In the genomic region with DNA sequence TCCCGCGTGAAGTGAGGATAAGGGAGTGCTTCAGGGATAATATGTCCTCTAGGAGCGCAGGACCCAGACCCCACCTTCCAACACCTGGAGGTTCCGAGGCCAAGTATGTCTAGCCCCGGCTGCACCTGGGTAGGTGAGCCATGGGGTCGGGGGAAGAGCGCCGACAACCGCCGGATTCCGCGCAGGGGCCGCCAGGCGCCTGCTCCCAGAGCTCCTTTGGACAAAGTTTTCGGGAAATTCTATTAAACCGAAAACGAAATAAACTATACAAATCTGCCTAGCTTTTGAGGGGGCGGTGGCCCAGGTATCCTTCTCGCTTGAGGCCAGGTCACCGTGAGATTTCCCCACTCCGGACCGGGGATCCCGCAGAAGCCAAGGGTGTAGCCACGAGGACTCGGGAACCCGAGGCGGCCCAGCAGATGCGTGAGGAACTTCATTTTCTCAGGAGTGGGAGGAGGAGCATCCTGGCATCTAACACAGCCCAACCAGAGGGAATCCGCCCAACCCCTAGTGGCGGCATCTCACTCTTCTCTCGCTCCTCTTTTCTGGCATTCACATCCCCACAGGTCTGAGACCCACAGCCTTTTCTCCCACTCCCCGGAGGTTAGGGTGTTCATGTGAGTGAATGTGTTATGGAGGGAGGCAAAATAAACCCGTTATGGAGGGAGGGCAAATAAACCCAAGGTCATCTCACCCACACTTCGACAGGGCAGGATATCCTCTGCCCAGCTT, we compare ENCODE assay signal across 11 cellular contexts. TPM values are rescaled to one million over a fixed set of nuclear protein-coding genes. Genes with fewer than 3 reads are reported as not detected.
A peak's percentile ranks its signal among the peaks of the same experiment; 100 is the strongest.
DNase-seq lines count a peak whose midpoint lies in the region; ATAC-seq and TF ChIP-seq lines count a peak whose summit lies in the region.
"Had no signal": no experiment of that assay in that cellular context is flagged by ENCODE, and none has a peak within 500 bp of the region (broad histone marks: within the 10 kb centered on the region; RNA-seq: fewer than 3 reads in every experiment).

No MANE protein-coding gene starts in this region.

- peaks cover 90% of the 10 kb centered on the region for H3K27me3 Mint-ChIP-seq in T-helper 1 cell treated with Interleukin-12 subunit alpha and Interleukin-12 subunit beta and Interleukin-4 antibody, amounts not matched to agents 30 μg/mL and 1 μg/mL, for 36 hours (ENCODE audit: low read depth)
- peaks cover 91% of the 10 kb centered on the region for H3K27me3 Mint-ChIP-seq in neural progenitor cell (ENCODE audit: insufficient read depth, low read depth)

- intact Hi-C loops in testis (cut with DNase I; ENCODE audit: low total_unique reads): no loop called here

- CTCF ChIA-PET in HEK293T (lab: Yijun Ruan, JAX): no interaction called here

- H3K4me1 Mint-ChIP-seq in T-helper 1 cell treated with Interleukin-12 subunit alpha and Interleukin-12 subunit beta and Interleukin-4 antibody, amounts not matched to agents 30 μg/mL and 1 μg/mL, for 36 hours (ENCODE audit: low read depth): peaks cover 28% of the 10 kb centered on the region
- peaks cover 40% of the 10 kb centered on the region for H3K4me1 Mint-ChIP-seq in neural progenitor cell

- no peak for TF ChIP-seq POLR2A in testis (IDR thresholded peaks at IDR 0.05)

- no peak for ATAC-seq in GM21619 (IDR thresholded peaks at IDR 0.05; ENCODE audit: unreplicated experiment)
- ATAC-seq: PC-3, upper lobe of right lung had no signal

- H3K4me1 ChIP-seq in neural progenitor cell (peaks cover 34% of the 10 kb centered on the region), testis (peaks cover 11% of the 10 kb centered on the region)

- peaks cover 9% of the 10 kb centered on the region for H3K36me3 Mint-ChIP-seq in T-helper 1 cell treated with Interleukin-12 subunit alpha and Interleukin-12 subunit beta and Interleukin-4 antibody, amounts not matched to agents 30 μg/mL and 1 μg/mL, for 36 hours (ENCODE audit: low read depth)
- no peaks in the 10 kb centered on the region for H3K36me3 Mint-ChIP-seq in neural progenitor cell

- H4K20me1 ChIP-seq in neural progenitor cell (ENCODE audit: low read depth): peaks cover 93% of the 10 kb centered on the region

- WGBS in testis, 2 donors: 6 to 8% methylated on average over 32 to 34 of the region's 34 CpGs

- no peak overlapping the region for H2AFZ ChIP-seq in neural progenitor cell (replicated peaks)

- no peaks in the 10 kb centered on the region for H3K9me3 Mint-ChIP-seq in T-helper 1 cell treated with Interleukin-12 subunit alpha and Interleukin-12 subunit beta and Interleukin-4 antibody, amounts not matched to agents 30 μg/mL and 1 μg/mL, for 36 hours
- peaks cover 2% of the 10 kb centered on the region for H3K9me3 Mint-ChIP-seq in neural progenitor cell

- peak overlapping the region; percentile 20 for H3K27ac Mint-ChIP-seq in T-helper 1 cell treated with Interleukin-12 subunit alpha and Interleukin-12 subunit beta and Interleukin-4 antibody, amounts not matched to agents 30 μg/mL and 1 μg/mL, for 36 hours
- no peak overlapping the region for H3K27ac Mint-ChIP-seq in neural progenitor cell

- no peak overlapping the region for H3K4me3 Mint-ChIP-seq in T-helper 1 cell treated with Interleukin-12 subunit alpha and Interleukin-12 subunit beta and Interleukin-4 antibody, amounts not matched to agents 30 μg/mL and 1 μg/mL, for 36 hours
- peak overlapping the region; percentile 89 for H3K4me3 Mint-ChIP-seq in neural progenitor cell

- no peaks in the 10 kb centered on the region for H3K9me3 ChIP-seq in neural progenitor cell (ENCODE audit: low read depth)
- H3K9me3 ChIP-seq in testis: no peaks in the 10 kb centered on the region
- H3K9me3 ChIP-seq: upper lobe of right lung had no signal

- no peak overlapping the region for H3K4me2 ChIP-seq in neural progenitor cell

- H3K79me2 ChIP-seq in neural progenitor cell (ENCODE audit: low read depth): no peaks in the 10 kb centered on the region

- peak overlapping the region; percentile 63 for H3K4me3 ChIP-seq in coronary artery
- no peak overlapping the region for H3K4me3 ChIP-seq in neural progenitor cell
- H3K4me3 ChIP-seq in testis: peak overlapping the region in 1 of 2 donors; percentile 3
- H3K4me3 ChIP-seq: upper lobe of right lung had no signal

- TF ChIP-seq CTCF in coronary artery (IDR thresholded peaks at IDR 0.05): no peak
- peak; percentile 39 for TF ChIP-seq CTCF in neural progenitor cell (IDR thresholded peaks at IDR 0.05)
- no peak for TF ChIP-seq CTCF in testis (IDR thresholded peaks at IDR 0.05)

- DNase-seq in T-helper 1 cell: no peak
- DNase-seq in NCI-H2029 treated with DMSO at 0.1 percent for 48 hours (lab: John Stamatoyannopoulos, UW): peak; percentile 28
- DNase-seq in coronary artery (ENCODE audit: low spot score): no peak
- peak; percentile 75 for DNase-seq in neural progenitor cell (ENCODE audit: low spot score)
- no peak for DNase-seq in HEK293T (ENCODE audit: extremely low spot score)
- DNase-seq in testis: no peak
- DNase-seq: mammary epithelial cell, PC-3, upper lobe of right lung had no signal

- no peaks in the 10 kb centered on the region for H3K36me3 ChIP-seq in neural progenitor cell
- H3K36me3 ChIP-seq in testis (ENCODE audit: low read depth, missing control alignments): no peaks in the 10 kb centered on the region
- H3K36me3 ChIP-seq: upper lobe of right lung had no signal

- peaks cover 100% of the 10 kb centered on the region for H3K27me3 ChIP-seq in neural progenitor cell
- no peaks in the 10 kb centered on the region for H3K27me3 ChIP-seq in testis

- peaks cover 34% of the 10 kb centered on the region for H3F3A ChIP-seq in neural progenitor cell (ENCODE audit: low read depth)

- no peak overlapping the region for H3K9ac ChIP-seq in neural progenitor cell

- H3K27ac ChIP-seq in coronary artery (no peak overlapping the region), neural progenitor cell (no peak overlapping the region), testis (no peak overlapping the region)
- H3K27ac ChIP-seq: upper lobe of right lung had no signal

- POLR2A ChIA-PET in HEK293T (lab: Yijun Ruan, JAX): no interaction called here

TF ChIP-seq in HEK293T, 16 proteins besides CTCF, POLR2A, EP300 and RAD21:
- no peak for TF ChIP-seq FOXK2 (IDR thresholded peaks at IDR 0.05)
- no peak for TF ChIP-seq FOXA1 (IDR thresholded peaks at IDR 0.05)
- TF ChIP-seq BHLHE40 (IDR thresholded peaks at IDR 0.05; ENCODE audit: borderline replicate concordance): no peak
- TF ChIP-seq LEF1 (IDR thresholded peaks at IDR 0.05; ENCODE audit: borderline replicate concordance): no peak
- TF ChIP-seq HDGF (IDR thresholded peaks at IDR 0.05; ENCODE audit: borderline replicate concordance): no peak
- no peak for TF ChIP-seq ARNT (IDR thresholded peaks at IDR 0.05)
- TF ChIP-seq FOXM1 (IDR thresholded peaks at IDR 0.05; ENCODE audit: borderline replicate concordance): no peak
- TF ChIP-seq CTBP1 (IDR thresholded peaks at IDR 0.05; ENCODE audit: borderline replicate concordance): no peak
- no peak for TF ChIP-seq NFRKB (IDR thresholded peaks at IDR 0.05)
- no peak for TF ChIP-seq L3MBTL2 (conservative IDR thresholded peaks at IDR 0.05)

RNA-seq across cellular contexts. Expression of a gene that starts 2.3 kb away (rescaled TPM):
- total RNA-seq in neural progenitor cell (ENCODE audit: low replicate concordance) (0.46 TPM in 1 of 2 replicates, not detected in the other), testis (1 to 10 TPM; 3.5 to 5.1 TPM)
- 1.2 TPM for polyA plus RNA-seq in testis (ENCODE audit: insufficient read depth, low read depth, low replicate concordance)
- total RNA-seq: PC-3, upper lobe of right lung had no signal
- polyA plus RNA-seq: mammary epithelial cell had no signal

Comparison
In these comparisons a context has a peak if more than half of its experiments do, and no peak if none do; other contexts are left out.
1. DNase-seq: peak in NCI-H2029 treated with DMSO at 0.1 percent for 48 hours (single experiment) and neural progenitor cell (single experiment); none in T-helper 1 cell (0 of 5), coronary artery (single experiment), HEK293T (single experiment) and testis (single experiment).